17 cellular contexts compared by ENCODE assay signal in the genomic region with DNA sequence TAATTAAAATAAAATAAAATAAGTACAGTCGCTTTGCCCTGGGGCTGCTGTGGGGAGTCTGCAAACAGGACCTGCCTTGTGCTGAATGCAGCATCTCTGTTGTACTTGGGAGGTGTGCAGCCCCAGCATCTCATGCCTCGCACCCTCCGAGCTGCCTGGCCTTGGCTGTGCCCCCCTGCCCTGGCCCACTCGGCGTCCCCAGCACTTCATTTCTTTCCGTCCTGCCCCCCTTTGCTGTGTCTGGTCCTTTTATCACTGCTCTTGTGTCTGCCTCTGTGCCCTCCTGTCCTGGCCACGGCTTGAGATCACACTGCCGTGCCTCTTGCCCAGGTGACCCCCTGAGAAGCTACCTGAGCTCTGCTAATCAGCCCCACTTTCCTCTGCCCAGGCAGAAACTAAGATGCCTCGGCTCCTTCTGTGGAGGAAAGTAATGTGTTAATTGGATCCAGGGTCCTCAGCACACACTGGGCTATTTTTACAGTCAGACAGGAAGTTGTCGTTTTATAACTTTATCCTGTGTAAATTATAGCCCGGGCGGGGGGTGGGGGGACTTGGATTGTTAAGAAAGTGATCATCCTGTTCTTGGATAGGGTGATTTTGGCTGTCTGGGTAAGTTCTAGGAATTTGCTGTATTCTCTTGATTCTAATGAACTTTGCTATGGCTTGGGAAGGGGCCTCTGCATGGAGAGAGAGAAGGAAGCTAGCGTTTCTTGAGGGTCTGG.
"Had no signal": no experiment of that assay in that cellular context is flagged by ENCODE, and none has a peak within 500 bp of the region (broad histone marks: within the 10 kb centered on the region; RNA-seq: fewer than 3 reads in every experiment).

No MANE protein-coding gene starts in this region.

- H3K27ac ChIP-seq: adrenal gland, psoas muscle, right lobe of liver, upper lobe of right lung, WERI-Rb-1 had no signal

- ATAC-seq: effector memory CD8-positive, alpha-beta T cell; naive thymus-derived CD8-positive, alpha-beta T cell; psoas muscle; right lobe of liver; stimulated activated memory B cell treated with anti-CD40 and anti-IgM and Interleukin-4, amounts not matched to agents 10 μg/mL and 1 μg/mL and 100 μg/mL, for 72 hours; upper lobe of right lung had no signal

- H3K4me3 ChIP-seq: adrenal gland, psoas muscle, right lobe of liver, upper lobe of right lung had no signal

- H3K27me3 ChIP-seq: adrenal gland, right lobe of liver, upper lobe of right lung had no signal

- H3K4me1 ChIP-seq: right lobe of liver had no signal

- H3K4me3 Mint-ChIP-seq: effector memory CD8-positive, alpha-beta T cell; naive thymus-derived CD8-positive, alpha-beta T cell; stimulated activated memory B cell treated with anti-CD40 and anti-IgM and Interleukin-4, amounts not matched to agents 10 μg/mL and 1 μg/mL and 100 μg/mL, for 72 hours had no signal

- H3K36me3 ChIP-seq: adrenal gland, right lobe of liver, upper lobe of right lung, WERI-Rb-1 had no signal

- H3K9me3 Mint-ChIP-seq: activated T-helper 2 cell treated with anti-CD3 and anti-CD28 coated beads, Interferon-gamma antibody, Interleukin-2, Interleukin-4, amounts not matched to agents 10 μg/mL and 5 μg/mL and 100 μg/mL, durations not matched to agents 14 hours and 24 hours and 36 hours; effector memory CD8-positive, alpha-beta T cell had no signal

- H3K9me3 ChIP-seq: adrenal gland, psoas muscle, right lobe of liver, upper lobe of right lung had no signal

- DNase-seq: activated CD4-positive, alpha-beta T cell treated with anti-CD3 and anti-CD28 coated beads for 48 hours; activated naive CD4-positive, alpha-beta T cell treated with anti-CD3 and anti-CD28 coated beads, Interleukin-2, amount 50 U/mL, for 16 hours; adrenal gland; central memory CD4-positive, alpha-beta T cell; cortex of kidney; effector memory CD8-positive, alpha-beta T cell; erythroblast; hypothalamus; naive thymus-derived CD8-positive, alpha-beta T cell; psoas muscle; stimulated activated CD4-positive, alpha-beta T cell treated with anti-CD3 and anti-CD28 coated beads, Interleukin-1b, Interleukin-23, amount 100 ng/mL, for 48 hours; T1000; upper lobe of right lung; WERI-Rb-1 had no signal

- H3K27ac Mint-ChIP-seq: activated T-helper 2 cell treated with anti-CD3 and anti-CD28 coated beads, Interferon-gamma antibody, Interleukin-2, Interleukin-4, amounts not matched to agents 10 μg/mL and 5 μg/mL and 100 μg/mL, durations not matched to agents 14 hours and 24 hours and 36 hours; naive thymus-derived CD8-positive, alpha-beta T cell; stimulated activated memory B cell treated with anti-CD40 and anti-IgM and Interleukin-4, amounts not matched to agents 10 μg/mL and 1 μg/mL and 100 μg/mL, for 72 hours had no signal

- H3K36me3 Mint-ChIP-seq: naive thymus-derived CD8-positive, alpha-beta T cell; stimulated activated memory B cell treated with anti-CD40 and anti-IgM and Interleukin-4, amounts not matched to agents 10 μg/mL and 1 μg/mL and 100 μg/mL, for 72 hours had no signal

- H3K4me1 Mint-ChIP-seq: stimulated activated memory B cell treated with anti-CD40 and anti-IgM and Interleukin-4, amounts not matched to agents 10 μg/mL and 1 μg/mL and 100 μg/mL, for 72 hours had no signal
